In genomic region chr3:52649461-52650210, GRCh38 we compare ENCODE assay signal across 15 cellular contexts. TPM values are rescaled to one million over a fixed set of nuclear protein-coding genes. Genes with fewer than 3 reads are reported as not detected.
DNase-seq lines count a peak whose midpoint lies in the region; ATAC-seq and TF ChIP-seq lines count a peak whose summit lies in the region.
"Had no signal": no experiment of that assay in that cellular context is flagged by ENCODE, and none has a peak within 500 bp of the region (broad histone marks: within the 10 kb centered on the region; RNA-seq: fewer than 3 reads in every experiment).

No MANE protein-coding gene starts in this region.

- no peak overlapping the region for H3K4me3 ChIP-seq in suprapubic skin
- H3K4me3 ChIP-seq: upper lobe of right lung had no signal

- H3K27ac Mint-ChIP-seq in activated T-cell treated with anti-CD3 and anti-CD28 coated beads, Interleukin-2, amount 50 U/mL, for 72 hours, result peak overlapping the region; percentile 30
- H3K27ac Mint-ChIP-seq: mesothelial cell of epicardium had no signal

- no peak for TF ChIP-seq CTCF in VCaP (conservative IDR thresholded peaks at IDR 0.05)
- TF ChIP-seq CTCF in suprapubic skin (IDR thresholded peaks at IDR 0.05), result no peak

- WGBS in suprapubic skin, result 84% methylated on average over 5 of the region's 5 CpGs

- ATAC-seq in activated T-cell treated with anti-CD3 and anti-CD28 coated beads, Interleukin-2, amount 50 U/mL, for 72 hours (replicated peaks in 1 of 2), result no peak
- ATAC-seq in GM21723 (IDR thresholded peaks at IDR 0.05; ENCODE audit: unreplicated experiment), result no peak
- no peak for ATAC-seq in left lobe of liver
- ATAC-seq: upper lobe of right lung had no signal

- no peaks in the 10 kb centered on the region for H3K4me1 ChIP-seq in suprapubic skin
- H3K4me1 ChIP-seq: parathyroid adenoma, upper lobe of right lung had no signal

- no peaks in the 10 kb centered on the region for H3K4me1 Mint-ChIP-seq in activated T-cell treated with anti-CD3 and anti-CD28 coated beads, Interleukin-2, amount 50 U/mL, for 72 hours (ENCODE audit: low read depth)
- H3K4me1 Mint-ChIP-seq: mesothelial cell of epicardium had no signal

- H3K27ac ChIP-seq in VCaP (peak overlapping the region; percentile 53), suprapubic skin (peak overlapping the region; percentile 28)
- H3K27ac ChIP-seq: KMS-11, parathyroid adenoma, upper lobe of right lung had no signal

- H3K36me3 Mint-ChIP-seq in activated T-cell treated with anti-CD3 and anti-CD28 coated beads, Interleukin-2, amount 50 U/mL, for 72 hours (ENCODE audit: insufficient read depth in 2 of 2), result peaks cover 13 to 45% of the 10 kb centered on the region in 2 donors

- H3K27me3 ChIP-seq in suprapubic skin, result no peaks in the 10 kb centered on the region
- H3K27me3 ChIP-seq: upper lobe of right lung had no signal

- H3K4me3 Mint-ChIP-seq in activated T-cell treated with anti-CD3 and anti-CD28 coated beads, Interleukin-2, amount 50 U/mL, for 72 hours, result no peak overlapping the region
- H3K4me3 Mint-ChIP-seq: mesothelial cell of epicardium had no signal

- no peak for TF ChIP-seq EP300 in suprapubic skin (IDR thresholded peaks at IDR 0.05)

- H3K36me3 ChIP-seq in suprapubic skin, result peaks cover 81% of the 10 kb centered on the region

- H3K27me3 Mint-ChIP-seq in activated T-cell treated with anti-CD3 and anti-CD28 coated beads, Interleukin-2, amount 50 U/mL, for 72 hours (ENCODE audit: low read depth), result no peaks in the 10 kb centered on the region

- H3K9me3 Mint-ChIP-seq in activated T-cell treated with anti-CD3 and anti-CD28 coated beads, Interleukin-2, amount 50 U/mL, for 72 hours, result no peaks in the 10 kb centered on the region
- H3K9me3 Mint-ChIP-seq: mesothelial cell of epicardium had no signal

- no peak for TF ChIP-seq POLR2A in suprapubic skin (IDR thresholded peaks at IDR 0.05)

- no peak for DNase-seq in activated T-cell treated with anti-CD3 and anti-CD28 coated beads, Interleukin-2, amount 50 U/mL, for 72 hours
- DNase-seq in activated T-cell treated with anti-CD3 and anti-CD28 coated beads, Interleukin-2, amount 50 U/mL, for 1 hour, result no peak
- DNase-seq in fibroblast of peridontal ligament (ENCODE audit: extremely low read depth) (peak; percentile 63), suprapubic skin (ENCODE audit: low spot score in 2 of 2) (no peak), NCI-H1417 treated with DMSO at 0.1 percent for 48 hours (lab: John Stamatoyannopoulos, UW) (no peak), left lobe of liver (ENCODE audit: low spot score) (no peak)
- DNase-seq: amniotic stem cell, NCI-H2029, SHP77, upper lobe of right lung had no signal

- H3K9me3 ChIP-seq in suprapubic skin, result no peaks in the 10 kb centered on the region
- H3K9me3 ChIP-seq: upper lobe of right lung had no signal

RNA-seq across cellular contexts. Expression of gene PBRM1, which starts 36.1 kb away (rescaled TPM):
- total RNA-seq in activated T-cell treated with anti-CD3 and anti-CD28 coated beads, Interleukin-2, amount 50 U/mL, for 72 hours, result 10 to 100 TPM; 66.2 to 66.7 TPM
- total RNA-seq in suprapubic skin, result 10 to 100 TPM; 71.0 to 93.6 (median 85.5) TPM
- total RNA-seq in left lobe of liver, result 15.3 TPM

RNA-seq across cellular contexts. Expression of gene GNL3, which starts 36.2 kb away (rescaled TPM):
- total RNA-seq in activated T-cell treated with anti-CD3 and anti-CD28 coated beads, Interleukin-2, amount 50 U/mL, for 72 hours, result 100 to 1,000 TPM; 131 to 158 TPM
- total RNA-seq in suprapubic skin (100 to 1,000 TPM in 3 of 4 donors, 10 to 100 TPM in 1; 76.8 to 127 (median 106) TPM), left lobe of liver (18.9 TPM)

RNA-seq across cellular contexts. Expression of gene GLT8D1, which starts 56.0 kb away (rescaled TPM):
- 10 to 100 TPM; 37.8 to 38.3 TPM for total RNA-seq in activated T-cell treated with anti-CD3 and anti-CD28 coated beads, Interleukin-2, amount 50 U/mL, for 72 hours
- total RNA-seq in suprapubic skin, result 10 to 100 TPM; 24.1 to 43.9 (median 28.7) TPM
- 52.2 TPM for total RNA-seq in left lobe of liver

RNA-seq across cellular contexts. Expression of gene SPCS1, which starts 56.3 kb away (rescaled TPM):
- 100 to 1,000 TPM; 100 to 111 TPM for total RNA-seq in activated T-cell treated with anti-CD3 and anti-CD28 coated beads, Interleukin-2, amount 50 U/mL, for 72 hours
- 100 to 1,000 TPM in 2 of 4 donors, 10 to 100 TPM in 2; 79.5 to 147 (median 104) TPM for total RNA-seq in suprapubic skin
- 78.3 TPM for total RNA-seq in left lobe of liver
